In the genomic region with DNA sequence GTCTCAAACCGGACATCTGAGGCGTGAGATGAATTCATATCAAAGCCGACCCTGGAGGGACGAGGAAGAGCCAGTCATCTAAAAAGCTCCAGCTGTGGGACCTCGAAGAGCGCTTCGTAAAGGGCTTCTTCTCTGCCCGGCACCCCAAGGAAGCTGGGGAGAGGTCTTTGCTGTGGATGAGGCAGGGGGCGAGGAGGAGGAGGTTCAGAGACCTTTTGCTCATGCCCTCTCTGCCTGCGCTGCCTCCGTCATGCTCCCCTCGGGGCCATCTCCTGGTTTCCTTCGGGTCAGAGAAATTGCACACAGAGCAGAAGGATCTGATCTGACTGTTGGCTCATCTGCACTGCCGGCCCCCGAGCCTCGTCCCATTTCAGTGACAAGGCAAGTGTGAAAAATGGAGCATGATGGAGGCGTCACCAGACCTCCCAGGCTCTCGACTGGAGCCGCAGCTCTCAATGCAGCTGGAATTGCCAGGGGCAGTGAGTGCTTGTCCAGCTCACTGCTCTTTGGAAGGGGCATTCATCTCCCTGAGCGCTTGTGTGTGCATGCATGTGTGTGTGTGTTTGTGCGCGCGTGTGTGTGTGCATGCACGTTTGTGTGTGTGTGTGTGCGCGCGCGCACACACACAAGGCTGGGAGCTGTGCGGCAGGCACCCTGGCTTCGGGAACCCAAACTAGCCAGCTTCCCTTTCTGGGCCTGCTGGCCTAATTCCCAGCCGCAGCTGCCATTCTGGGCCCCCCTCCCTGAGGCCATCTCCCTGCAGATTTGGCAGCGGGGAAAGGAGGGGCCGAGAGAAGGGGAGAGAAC, we compare ENCODE assay signal across 8 cellular contexts. TPM values are rescaled to one million over a fixed set of nuclear protein-coding genes. Genes with fewer than 3 reads are reported as not detected.
A peak's percentile ranks its signal among the peaks of the same experiment; 100 is the strongest.
DNase-seq lines count a peak whose midpoint lies in the region; ATAC-seq and TF ChIP-seq lines count a peak whose summit lies in the region.

No MANE protein-coding gene starts in this region.

- 0 out of 3 replicates have a peak, but pooled peaks have one; percentile 15 for ATAC-seq in DND-41 (ENCODE audit: insufficient read depth, low read depth)
- ATAC-seq in GM21723 (IDR thresholded peaks at IDR 0.05; ENCODE audit: unreplicated experiment): no peak
- no peak for ATAC-seq in HG02642 (IDR thresholded peaks at IDR 0.05; ENCODE audit: poor library complexity, unreplicated experiment)
- no peak for ATAC-seq in GM19023 (IDR thresholded peaks at IDR 0.05; ENCODE audit: unreplicated experiment)
- ATAC-seq in HG03354 (IDR thresholded peaks at IDR 0.05; ENCODE audit: poor library complexity, severe bottlenecking, unreplicated experiment): no peak

- H3K79me2 ChIP-seq in DND-41 (ENCODE audit: insufficient read depth, low read length): no peaks in the 10 kb centered on the region
- no peaks in the 10 kb centered on the region for H3K79me2 ChIP-seq in osteoblast (ENCODE audit: insufficient read depth, low read length)

- H3K9me3 ChIP-seq in DND-41 (ENCODE audit: insufficient read depth, low read length, severe bottlenecking) (no peaks in the 10 kb centered on the region), colonic mucosa (no peaks in the 10 kb centered on the region), osteoblast (ENCODE audit: low read depth, low read length) (no peaks in the 10 kb centered on the region)

- peaks cover 9% of the 10 kb centered on the region for H3K4me1 ChIP-seq in DND-41 (ENCODE audit: insufficient read depth, low read length)
- no peaks in the 10 kb centered on the region for H3K4me1 ChIP-seq in colonic mucosa
- peaks cover 9% of the 10 kb centered on the region for H3K4me1 ChIP-seq in osteoblast (ENCODE audit: insufficient read depth, low read length)

- H2AFZ ChIP-seq in DND-41 (ENCODE audit: low read depth, low read length): peak overlapping the region; percentile 29; the same call in 1 of the 2 replicates
- H2AFZ ChIP-seq in osteoblast (ENCODE audit: low read length): peak overlapping the region; percentile 99

- H3K36me3 ChIP-seq in DND-41 (ENCODE audit: insufficient read depth, low read length) (no peaks in the 10 kb centered on the region), colonic mucosa (no peaks in the 10 kb centered on the region), osteoblast (ENCODE audit: insufficient read depth, low read length) (no peaks in the 10 kb centered on the region)

- H3K27me3 ChIP-seq in DND-41 (ENCODE audit: insufficient read depth, low read length, poor library complexity) (peaks cover 19% of the 10 kb centered on the region), colonic mucosa (peaks cover 3% of the 10 kb centered on the region), osteoblast (ENCODE audit: insufficient read depth, low read length) (peaks cover 61% of the 10 kb centered on the region)

- peak overlapping the region; percentile 56; the same call in 1 of the 2 replicates for H3K4me2 ChIP-seq in DND-41 (ENCODE audit: insufficient read depth, low read length)
- H3K4me2 ChIP-seq in osteoblast (ENCODE audit: insufficient read depth, low read length): peak overlapping the region; percentile 97

- H3K27ac ChIP-seq in DND-41 (ENCODE audit: low read length): no peak overlapping the region
- H3K27ac ChIP-seq in colonic mucosa: peak overlapping the region; percentile 54
- peak overlapping the region; percentile 69 for H3K27ac ChIP-seq in osteoblast (ENCODE audit: low read depth, low read length)

- H4K20me1 ChIP-seq in DND-41 (ENCODE audit: insufficient read depth, low read length) (0 out of 2 replicates have a peak, but pooled peaks cover 2% of the 10 kb centered on the region), osteoblast (ENCODE audit: insufficient read depth, low read length) (no peaks in the 10 kb centered on the region)

- TF ChIP-seq CTCF in DND-41 (IDR thresholded peaks at IDR 0.05; ENCODE audit: borderline replicate concordance, extremely low read depth, low read length, poor library complexity, severe bottlenecking) (no peak), LNCAP (IDR thresholded peaks at IDR 0.05) (peak; percentile 29; the same call in 1 of the 2 replicates), colonic mucosa (IDR thresholded peaks at IDR 0.05) (peak; percentile 21), osteoblast (IDR thresholded peaks at IDR 0.05; ENCODE audit: extremely low read depth, low read depth, low read length) (no peak)

- intact Hi-C loops in colonic mucosa (cut with DNase I): loop anchor here (5.0 to 10.0 kb wide), 3 partner anchors 62 to 355 kb away; no protein-coding TSS in a partner anchor

- no peak overlapping the region for H3K9ac ChIP-seq in DND-41 (ENCODE audit: low read depth, low read length)
- peak overlapping the region; percentile 32 to 52 for H3K9ac ChIP-seq in colonic mucosa (ENCODE audit: low read depth in 2 of 2, low read length in 2 of 2)

- H3K4me3 ChIP-seq in DND-41 (ENCODE audit: low read depth in 1 of 2, low read length in 2 of 2) (no peak overlapping the region), colonic mucosa (no peak overlapping the region), osteoblast (ENCODE audit: insufficient read depth, low read length) (peak overlapping the region; percentile 76)

- DNase-seq in DND-41 (no peak), colonic mucosa (no peak), osteoblast (ENCODE audit: insufficient read length, low spot score, missing footprints) (no peak)

RNA-seq across cellular contexts. Expression of a gene that starts 9.2 kb away (rescaled TPM):
- total RNA-seq in colonic mucosa (under 1 TPM; 0.77 to 0.79 TPM), osteoblast (not detected in 2 replicates)

RNA-seq across cellular contexts. Expression of a gene that starts 37.3 kb away (rescaled TPM):
- total RNA-seq in colonic mucosa (100 to 1,000 TPM; 331 to 500 TPM), osteoblast (85.2 and 89.8 TPM in 2 replicates)

Comparison
In these comparisons a context has a peak if more than half of its experiments do, and no peak if none do; other contexts are left out.
1. CTCF ChIP-seq: peak in LNCAP (single experiment) and colonic mucosa (single experiment); none in DND-41 (single experiment) and osteoblast (single experiment).